In genomic region chr2:40751981-40752380, GRCh38 we compare ENCODE assay signal across 17 cellular contexts.
DNase-seq lines count a peak whose midpoint lies in the region; ATAC-seq, FAIRE-seq and TF ChIP-seq lines count a peak whose summit lies in the region.
"Had no signal": no experiment of that assay in that cellular context is flagged by ENCODE, and none has a peak within 500 bp of the region (broad histone marks: within the 10 kb centered on the region; RNA-seq: fewer than 3 reads in every experiment).

No MANE protein-coding gene starts in this region.

- H2BK15ac ChIP-seq in IMR-90 (ENCODE audit: low read depth, low read length): no peak overlapping the region

- no peak overlapping the region for H2BK20ac ChIP-seq in IMR-90 (ENCODE audit: low read depth, low read length)

- dilution Hi-C loops in IMR-90 (cut with HindIII; ENCODE audit: low sequenced_read_pairs, unreplicated experiment): no loop called here

- no peak overlapping the region for H2AFZ ChIP-seq in IMR-90 (replicated peaks; ENCODE audit: low read length, poor library complexity)

- in situ Hi-C loops in IMR-90 (cut with MboI; ENCODE audit: low sequenced_read_pairs): loop anchor here (25.0 kb wide), 1 partner anchor 265 kb away; no protein-coding TSS in a partner anchor

- H3K4me3 ChIP-seq in IMR-90 (ENCODE audit: insufficient read depth, low read depth, low read length) (no peak overlapping the region), bronchial epithelial cell (ENCODE audit: low read depth, low read length) (no peak overlapping the region)
- H3K4me3 ChIP-seq: BLaER1, SJCRH30 had no signal

- H3K4me2 ChIP-seq in IMR-90 (ENCODE audit: low read depth, low read length): no peak overlapping the region
- H3K4me2 ChIP-seq: BLaER1 had no signal

- WGBS in IMR-90 (ENCODE audit: extremely low coverage in 2 of 2, insufficient read length in 1 of 2), 2 experiments: no CpG with 5 or more reads among the region's 1 CpG

- no peak overlapping the region for H3K23ac ChIP-seq in IMR-90 (ENCODE audit: low read depth, low read length)

- intact Hi-C loops in IMR-90 (cut with micrococcal nuclease): loop anchor here (10.0 kb wide), 1 partner anchor 907 kb away; no protein-coding TSS in a partner anchor

- no peak overlapping the region for H4K91ac ChIP-seq in IMR-90 (ENCODE audit: insufficient read depth, low read depth, low read length)

- no peak overlapping the region for H2BK120ac ChIP-seq in IMR-90 (ENCODE audit: low read depth, low read length)

- FAIRE-seq in bronchial epithelial cell (lab: Jason Lieb, UNC): no peak

- no peak for TF ChIP-seq POLR2A in IMR-90 (IDR thresholded peaks at IDR 0.05; ENCODE audit: low read depth, low read length)
- no peak for TF ChIP-seq POLR2A in erythroblast (IDR thresholded peaks at IDR 0.05; ENCODE audit: low read length)

- no peak overlapping the region for H3K18ac ChIP-seq in IMR-90 (ENCODE audit: low read depth, low read length)

- no peak overlapping the region for H2AK5ac ChIP-seq in IMR-90 (ENCODE audit: low read depth, low read length)

- H3K4ac ChIP-seq in IMR-90 (ENCODE audit: low read depth, low read length): no peak overlapping the region

- peak; percentile 5 for DNase-seq in CD1c-positive myeloid dendritic cell (ENCODE audit: extremely low spot score)
- peak; percentile 27 for DNase-seq in IMR-90
- DNase-seq in bronchial epithelial cell (ENCODE audit: low read depth): peak; percentile 43
- peak; percentile 17 for DNase-seq in putamen (ENCODE audit: low spot score)
- no peak for DNase-seq in NCI-H82 (lab: John Stamatoyannopoulos, UW)
- no peak for DNase-seq in erythroblast (lab: John Stamatoyannopoulos, UW)
- DNase-seq: Calu3; CD8-positive, alpha-beta T cell; H9; Kasumi-1; MM.1S; NCI-H187; NCI-H226; NCI-H524; SJCRH30 had no signal

- H3K9me3 ChIP-seq in IMR-90 (ENCODE audit: control insufficient read depth, insufficient read depth, low read length): no peaks in the 10 kb centered on the region
- H3K9me3 ChIP-seq: BLaER1, SJCRH30 had no signal

- no peak for TF ChIP-seq CTCF in IMR-90 (conservative IDR thresholded peaks at IDR 0.05; ENCODE audit: low read depth, low read length)
- TF ChIP-seq CTCF in bronchial epithelial cell (IDR thresholded peaks at IDR 0.05; ENCODE audit: insufficient read depth, low read length, severe bottlenecking): no peak

- H3K9me1 ChIP-seq in IMR-90 (ENCODE audit: insufficient read depth, low read length): no peaks in the 10 kb centered on the region; the same call in 1 of the 2 replicates

- no peak overlapping the region for H3K14ac ChIP-seq in IMR-90 (replicated peaks; ENCODE audit: low read depth, low read length)

- no peak overlapping the region for H4K8ac ChIP-seq in IMR-90 (ENCODE audit: low read depth in 2 of 2, low read length in 2 of 2)

- no peak overlapping the region for H3K9ac ChIP-seq in IMR-90 (ENCODE audit: low read depth, low read length)
- H3K9ac ChIP-seq: BLaER1 had no signal

- H2AK9ac ChIP-seq in IMR-90 (replicated peaks; ENCODE audit: low read depth, low read length, poor library complexity): no peak overlapping the region

- H3K79me1 ChIP-seq in IMR-90 (ENCODE audit: low read depth in 1 of 2, low read length in 2 of 2): no peaks in the 10 kb centered on the region

- H2BK5ac ChIP-seq in IMR-90 (ENCODE audit: low read depth, low read length, poor library complexity, severe bottlenecking): no peak overlapping the region

- POLR2A ChIA-PET in IMR-90 (lab: Charles Lee; ENCODE audit: unreplicated experiment): no interaction called here

- H3K27ac ChIP-seq in IMR-90 (ENCODE audit: insufficient read depth, low read length): no peak overlapping the region
- H3K27ac ChIP-seq: BLaER1, SJCRH30 had no signal

- H4K20me1 ChIP-seq in IMR-90 (ENCODE audit: insufficient read depth, low read length): no peaks in the 10 kb centered on the region
- H4K20me1 ChIP-seq: BLaER1 had no signal

- BruUV-seq in IMR-90 (replicated peaks; lab: Mats Ljungman, UMichigan): no TSS peak

- ATAC-seq in IMR-90 (ENCODE audit: low read depth) (no peak), HG03025 (IDR thresholded peaks at IDR 0.05; ENCODE audit: low FRiP score, unreplicated experiment) (no peak)
- ATAC-seq: CD8-positive, alpha-beta T cell had no signal

- H3K27me3 ChIP-seq in IMR-90 (ENCODE audit: control insufficient read depth, insufficient read depth, low read length): no peaks in the 10 kb centered on the region
- no peaks in the 10 kb centered on the region for H3K27me3 ChIP-seq in bronchial epithelial cell (ENCODE audit: control insufficient read depth, insufficient read depth, low read length)
- H3K27me3 ChIP-seq: BLaER1, SJCRH30 had no signal

- TF ChIP-seq RAD21 in IMR-90 (IDR thresholded peaks at IDR 0.05; ENCODE audit: low read length): no peak

- H3K56ac ChIP-seq in IMR-90 (ENCODE audit: extremely low read depth, insufficient read depth, low read length): no peak overlapping the region

- no peaks in the 10 kb centered on the region for H3K36me3 ChIP-seq in IMR-90 (ENCODE audit: control insufficient read depth, insufficient read depth, low read length)
- no peaks in the 10 kb centered on the region for H3K36me3 ChIP-seq in bronchial epithelial cell (ENCODE audit: control insufficient read depth, insufficient read depth, low read length)
- H3K36me3 ChIP-seq: BLaER1, SJCRH30 had no signal

- no peak overlapping the region for H4K5ac ChIP-seq in IMR-90 (ENCODE audit: low read depth, low read length)

- CTCF ChIA-PET in IMR-90 (lab: Yijun Ruan, JAX): no interaction called here

- H3K4me1 ChIP-seq in IMR-90 (ENCODE audit: control insufficient read depth, insufficient read depth, low read length): no peaks in the 10 kb centered on the region
- H3K4me1 ChIP-seq: BLaER1, SJCRH30 had no signal

TF ChIP-seq in IMR-90, 13 proteins besides CTCF, POLR2A, EP300 and RAD21:
- TF ChIP-seq MXI1 (IDR thresholded peaks at IDR 0.05; ENCODE audit: borderline replicate concordance, low read depth, low read length): no peak
- no peak for TF ChIP-seq NFE2L2 (IDR thresholded peaks at IDR 0.05; ENCODE audit: low read depth, low read length)
- no peak for TF ChIP-seq RFX5 (IDR thresholded peaks at IDR 0.05; ENCODE audit: low read depth, low read length)
- TF ChIP-seq MAFK (IDR thresholded peaks at IDR 0.05; ENCODE audit: low read depth, low read length): no peak

Comparison
In these comparisons a context has a peak if more than half of its experiments do, and no peak if none do; other contexts are left out.
1. DNase-seq: peak in CD1c-positive myeloid dendritic cell (single experiment), IMR-90 (single experiment), bronchial epithelial cell (single experiment) and putamen (single experiment); none in NCI-H82 (single experiment) and erythroblast (0 of 2).